8 cellular contexts compared by ENCODE assay signal in the genomic region with DNA sequence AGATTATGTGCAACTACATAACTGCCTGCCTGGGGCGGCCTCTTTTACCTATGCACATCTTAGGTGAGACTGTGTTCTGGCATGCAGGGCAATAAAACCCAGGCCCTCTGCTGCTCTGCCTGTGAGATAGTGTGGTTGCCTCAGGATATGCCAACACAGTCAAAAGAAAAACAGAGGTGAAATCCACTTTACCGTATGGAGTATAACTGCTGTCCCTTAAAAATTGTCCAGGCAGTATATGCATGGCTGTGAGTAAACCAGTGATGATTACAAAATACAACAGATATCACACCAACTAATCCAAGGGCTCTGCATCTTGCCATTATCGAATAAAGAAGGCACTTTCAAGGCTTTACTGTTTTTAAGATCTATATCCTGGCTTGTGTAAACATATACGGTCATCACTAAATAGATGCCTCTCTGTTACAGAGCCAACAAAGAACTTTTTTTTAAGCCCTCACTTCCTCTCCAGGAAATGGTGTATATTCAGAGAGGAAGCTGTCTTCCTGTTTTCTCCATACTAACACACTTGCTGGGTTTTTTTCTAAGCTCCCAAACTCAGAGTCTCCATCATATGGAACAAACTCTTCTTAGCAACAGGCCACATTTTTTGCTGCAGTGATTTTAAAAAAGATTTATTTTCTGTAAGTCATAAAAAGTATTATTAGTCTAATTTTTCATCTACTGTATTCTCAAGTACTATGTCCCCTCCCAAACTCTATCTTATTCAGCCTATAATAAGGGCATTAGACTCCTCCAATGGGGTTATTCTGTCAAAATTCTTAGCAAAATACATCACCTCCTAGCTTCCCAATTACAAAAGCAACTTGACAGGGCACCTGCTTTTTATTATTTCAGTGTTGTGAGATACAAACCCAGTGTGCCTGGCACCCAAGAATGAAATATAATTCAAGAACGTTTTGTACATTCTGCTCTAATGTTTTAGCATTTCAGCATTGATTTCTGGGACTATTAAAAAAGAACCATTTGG.
DNase-seq lines count a peak whose midpoint lies in the region; ATAC-seq and TF ChIP-seq lines count a peak whose summit lies in the region.

No MANE protein-coding gene starts in this region.

- H3K4me1 Mint-ChIP-seq in activated CD4-positive, alpha-beta T cell treated with anti-CD3 and anti-CD28 coated beads, Interleukin-2, amount 10 ng/mL, durations not matched to agents 7 days and 5 days, result peaks cover 82% of the 10 kb centered on the region
- peaks cover 88 to 93% (median 89%) of the 10 kb centered on the region in 3 donors for H3K4me1 Mint-ChIP-seq in T-cell

- POLR2A ChIA-PET in activated CD4-positive, alpha-beta T cell treated with anti-CD3 and anti-CD28 coated beads, Interleukin-2, amount 10 ng/mL, durations not matched to agents 7 days and 5 days (lab: Charles Lee), result no interaction called here
- POLR2A ChIA-PET in T-cell (lab: Charles Lee), result interaction anchor here in 1 of 2 donors (0.6 to 1.5 kb wide), 2 partner anchors 132 to 193 kb away, joined by 3 read pairs; no protein-coding TSS in a partner anchor

- 25% methylated on average over 5 of the region's 5 CpGs for WGBS in hepatocyte (ENCODE audit: low lambda C conversion rate, missing lambda C conversion rate)
- 45% methylated on average over 5 of the region's 5 CpGs for WGBS in thymus

- H3K79me2 ChIP-seq in hepatocyte, result peaks cover 37% of the 10 kb centered on the region

- H3K4me3 ChIP-seq in hepatocyte, result no peak overlapping the region
- no peak overlapping the region for H3K4me3 ChIP-seq in thymus (ENCODE audit: low read length)

- ATAC-seq in T-cell (replicated peaks in 1 of 4) (peak; percentile 70 to 80 (median 78)), HG02840 (IDR thresholded peaks at IDR 0.05; ENCODE audit: low FRiP score, unreplicated experiment) (no peak), HG03196 (IDR thresholded peaks at IDR 0.05; ENCODE audit: unreplicated experiment) (no peak)

- H3K4me1 ChIP-seq in hepatocyte (ENCODE audit: insufficient read depth) (peaks cover 33% of the 10 kb centered on the region), thymus (ENCODE audit: control insufficient read depth, insufficient read depth, low read length) (peaks cover 22% of the 10 kb centered on the region)

- H3K27ac Mint-ChIP-seq in activated CD4-positive, alpha-beta T cell treated with anti-CD3 and anti-CD28 coated beads, Interleukin-2, amount 10 ng/mL, durations not matched to agents 7 days and 5 days, result peak overlapping the region; percentile 93
- peak overlapping the region; percentile 91 to 98 for H3K27ac Mint-ChIP-seq in T-cell

- no peaks in the 10 kb centered on the region for H3K9me2 ChIP-seq in hepatocyte (replicated peaks; ENCODE audit: insufficient read depth)

- H3K4me3 Mint-ChIP-seq in activated CD4-positive, alpha-beta T cell treated with anti-CD3 and anti-CD28 coated beads, Interleukin-2, amount 10 ng/mL, durations not matched to agents 7 days and 5 days, result peak overlapping the region; percentile 49
- H3K4me3 Mint-ChIP-seq in T-cell, result peak overlapping the region; percentile 15 to 73 (median 66)

- peak overlapping the region; percentile 47 for H3K4me2 ChIP-seq in hepatocyte

- no peaks in the 10 kb centered on the region for H3K9me3 Mint-ChIP-seq in activated CD4-positive, alpha-beta T cell treated with anti-CD3 and anti-CD28 coated beads, Interleukin-2, amount 10 ng/mL, durations not matched to agents 7 days and 5 days
- H3K9me3 Mint-ChIP-seq in T-cell, result no peaks in the 10 kb centered on the region

- H4K20me1 ChIP-seq in hepatocyte (ENCODE audit: insufficient read depth, poor library complexity, severe bottlenecking), result peaks cover 2% of the 10 kb centered on the region

- H3K27me3 Mint-ChIP-seq in activated CD4-positive, alpha-beta T cell treated with anti-CD3 and anti-CD28 coated beads, Interleukin-2, amount 10 ng/mL, durations not matched to agents 7 days and 5 days, result no peaks in the 10 kb centered on the region
- H3K27me3 Mint-ChIP-seq in T-cell, result no peaks in the 10 kb centered on the region

- peak overlapping the region; percentile 86 for H3K27ac ChIP-seq in hepatocyte
- peak overlapping the region; percentile 83 for H3K27ac ChIP-seq in thymus (ENCODE audit: low read depth)

- peak; percentile 40 for DNase-seq in activated CD4-positive, alpha-beta T cell treated with anti-CD3 and anti-CD28 coated beads, Interleukin-2, amount 10 ng/mL, durations not matched to agents 7 days and 5 days
- no peak for DNase-seq in activated CD4-positive, alpha-beta T cell treated with anti-CD3 and anti-CD28 coated beads for 1 hour
- DNase-seq in T-cell (peak in 27 of 34 experiments; percentile 5 to 55 (median 28)), hepatocyte (ENCODE audit: low spot score) (peak; percentile 64), A172 (ENCODE audit: low spot score) (no peak)

- no peak for TF ChIP-seq CTCF in hepatocyte (IDR thresholded peaks at IDR 0.05; ENCODE audit: poor library complexity)

- H3K27me3 ChIP-seq in hepatocyte (no peaks in the 10 kb centered on the region), thymus (ENCODE audit: control insufficient read depth, insufficient read depth) (no peaks in the 10 kb centered on the region)

- H3K36me3 ChIP-seq in hepatocyte (replicated peaks; ENCODE audit: insufficient read depth, low read depth), result no peaks in the 10 kb centered on the region
- H3K36me3 ChIP-seq in thymus (ENCODE audit: control insufficient read depth, insufficient read depth), result no peaks in the 10 kb centered on the region

- peaks cover 22% of the 10 kb centered on the region for H3K36me3 Mint-ChIP-seq in activated CD4-positive, alpha-beta T cell treated with anti-CD3 and anti-CD28 coated beads, Interleukin-2, amount 10 ng/mL, durations not matched to agents 7 days and 5 days (ENCODE audit: low read depth)
- H3K36me3 Mint-ChIP-seq in T-cell, result peaks cover 4% of the 10 kb centered on the region

- no peaks in the 10 kb centered on the region for H3K9me3 ChIP-seq in hepatocyte (ENCODE audit: low read depth)
- H3K9me3 ChIP-seq in thymus (ENCODE audit: control insufficient read depth), result no peaks in the 10 kb centered on the region

- H2AFZ ChIP-seq in hepatocyte, result no peak overlapping the region

- CTCF ChIA-PET in activated CD4-positive, alpha-beta T cell treated with anti-CD3 and anti-CD28 coated beads, Interleukin-2, amount 10 ng/mL, durations not matched to agents 7 days and 5 days (lab: Charles Lee), result interaction anchor here (1.4 kb wide), 1 partner anchor 14 kb away, joined by 5 read pairs; no protein-coding TSS in a partner anchor
- CTCF ChIA-PET in T-cell (lab: Charles Lee), result interaction anchor here in 1 of 2 donors (0.5 to 1.0 kb wide), 4 partner anchors 127 to 165 kb away, joined by 3 to 5 read pairs (median 4); partner anchors contain the start of gene MAML2

Comparison
In these comparisons a context has a peak if more than half of its experiments do, and no peak if none do; other contexts are left out.
1. DNase-seq: peak in activated CD4-positive, alpha-beta T cell treated with anti-CD3 and anti-CD28 coated beads, Interleukin-2, amount 10 ng/mL, durations not matched to agents 7 days and 5 days (single experiment), T-cell (27 of 34) and hepatocyte (single experiment); none in activated CD4-positive, alpha-beta T cell treated with anti-CD3 and anti-CD28 coated beads for 1 hour (single experiment) and A172 (single experiment).
2. ATAC-seq: peak in T-cell (4 of 4); none in HG02840 (single experiment) and HG03196 (single experiment).